In the genomic region with DNA sequence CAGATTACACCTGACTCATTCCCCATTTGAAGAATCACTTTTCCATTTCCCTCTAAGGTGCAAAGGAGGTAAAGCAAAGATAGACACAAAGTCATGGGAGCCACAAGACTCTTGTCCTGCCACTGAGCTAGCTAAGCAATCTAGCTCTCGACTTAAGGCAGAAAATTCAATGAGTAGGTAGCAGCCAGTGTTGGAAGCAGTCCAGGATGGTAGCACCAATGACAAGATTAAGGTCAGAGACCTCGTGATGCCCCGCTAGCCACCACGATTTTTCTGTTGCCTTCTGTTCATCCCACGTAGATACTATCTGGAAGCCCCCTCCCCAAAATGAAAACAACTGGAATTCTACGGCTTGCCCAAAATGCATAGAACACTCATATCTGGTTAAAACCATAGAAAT, we compare ENCODE assay signal across 1 cellular context.
TF ChIP-seq lines count a peak whose summit lies in the region.

No MANE protein-coding gene starts in this region.

TF ChIP-seq in H1, 55 proteins besides CTCF, POLR2A, EP300 and RAD21:
- TF ChIP-seq SIRT6 (IDR thresholded peaks at IDR 0.05; ENCODE audit: low read length) (no peak), POU5F1 (IDR thresholded peaks at IDR 0.05; ENCODE audit: low read depth, low read length) (no peak), FOSL1 (IDR thresholded peaks at IDR 0.05; ENCODE audit: insufficient read depth, low read depth, low read length) (no peak), KDM1A (IDR thresholded peaks at IDR 0.05; ENCODE audit: borderline replicate concordance, low read length) (no peak), TBP (IDR thresholded peaks at IDR 0.05; ENCODE audit: low read depth, low read length) (no peak)
- TF ChIP-seq, protein P1, sequence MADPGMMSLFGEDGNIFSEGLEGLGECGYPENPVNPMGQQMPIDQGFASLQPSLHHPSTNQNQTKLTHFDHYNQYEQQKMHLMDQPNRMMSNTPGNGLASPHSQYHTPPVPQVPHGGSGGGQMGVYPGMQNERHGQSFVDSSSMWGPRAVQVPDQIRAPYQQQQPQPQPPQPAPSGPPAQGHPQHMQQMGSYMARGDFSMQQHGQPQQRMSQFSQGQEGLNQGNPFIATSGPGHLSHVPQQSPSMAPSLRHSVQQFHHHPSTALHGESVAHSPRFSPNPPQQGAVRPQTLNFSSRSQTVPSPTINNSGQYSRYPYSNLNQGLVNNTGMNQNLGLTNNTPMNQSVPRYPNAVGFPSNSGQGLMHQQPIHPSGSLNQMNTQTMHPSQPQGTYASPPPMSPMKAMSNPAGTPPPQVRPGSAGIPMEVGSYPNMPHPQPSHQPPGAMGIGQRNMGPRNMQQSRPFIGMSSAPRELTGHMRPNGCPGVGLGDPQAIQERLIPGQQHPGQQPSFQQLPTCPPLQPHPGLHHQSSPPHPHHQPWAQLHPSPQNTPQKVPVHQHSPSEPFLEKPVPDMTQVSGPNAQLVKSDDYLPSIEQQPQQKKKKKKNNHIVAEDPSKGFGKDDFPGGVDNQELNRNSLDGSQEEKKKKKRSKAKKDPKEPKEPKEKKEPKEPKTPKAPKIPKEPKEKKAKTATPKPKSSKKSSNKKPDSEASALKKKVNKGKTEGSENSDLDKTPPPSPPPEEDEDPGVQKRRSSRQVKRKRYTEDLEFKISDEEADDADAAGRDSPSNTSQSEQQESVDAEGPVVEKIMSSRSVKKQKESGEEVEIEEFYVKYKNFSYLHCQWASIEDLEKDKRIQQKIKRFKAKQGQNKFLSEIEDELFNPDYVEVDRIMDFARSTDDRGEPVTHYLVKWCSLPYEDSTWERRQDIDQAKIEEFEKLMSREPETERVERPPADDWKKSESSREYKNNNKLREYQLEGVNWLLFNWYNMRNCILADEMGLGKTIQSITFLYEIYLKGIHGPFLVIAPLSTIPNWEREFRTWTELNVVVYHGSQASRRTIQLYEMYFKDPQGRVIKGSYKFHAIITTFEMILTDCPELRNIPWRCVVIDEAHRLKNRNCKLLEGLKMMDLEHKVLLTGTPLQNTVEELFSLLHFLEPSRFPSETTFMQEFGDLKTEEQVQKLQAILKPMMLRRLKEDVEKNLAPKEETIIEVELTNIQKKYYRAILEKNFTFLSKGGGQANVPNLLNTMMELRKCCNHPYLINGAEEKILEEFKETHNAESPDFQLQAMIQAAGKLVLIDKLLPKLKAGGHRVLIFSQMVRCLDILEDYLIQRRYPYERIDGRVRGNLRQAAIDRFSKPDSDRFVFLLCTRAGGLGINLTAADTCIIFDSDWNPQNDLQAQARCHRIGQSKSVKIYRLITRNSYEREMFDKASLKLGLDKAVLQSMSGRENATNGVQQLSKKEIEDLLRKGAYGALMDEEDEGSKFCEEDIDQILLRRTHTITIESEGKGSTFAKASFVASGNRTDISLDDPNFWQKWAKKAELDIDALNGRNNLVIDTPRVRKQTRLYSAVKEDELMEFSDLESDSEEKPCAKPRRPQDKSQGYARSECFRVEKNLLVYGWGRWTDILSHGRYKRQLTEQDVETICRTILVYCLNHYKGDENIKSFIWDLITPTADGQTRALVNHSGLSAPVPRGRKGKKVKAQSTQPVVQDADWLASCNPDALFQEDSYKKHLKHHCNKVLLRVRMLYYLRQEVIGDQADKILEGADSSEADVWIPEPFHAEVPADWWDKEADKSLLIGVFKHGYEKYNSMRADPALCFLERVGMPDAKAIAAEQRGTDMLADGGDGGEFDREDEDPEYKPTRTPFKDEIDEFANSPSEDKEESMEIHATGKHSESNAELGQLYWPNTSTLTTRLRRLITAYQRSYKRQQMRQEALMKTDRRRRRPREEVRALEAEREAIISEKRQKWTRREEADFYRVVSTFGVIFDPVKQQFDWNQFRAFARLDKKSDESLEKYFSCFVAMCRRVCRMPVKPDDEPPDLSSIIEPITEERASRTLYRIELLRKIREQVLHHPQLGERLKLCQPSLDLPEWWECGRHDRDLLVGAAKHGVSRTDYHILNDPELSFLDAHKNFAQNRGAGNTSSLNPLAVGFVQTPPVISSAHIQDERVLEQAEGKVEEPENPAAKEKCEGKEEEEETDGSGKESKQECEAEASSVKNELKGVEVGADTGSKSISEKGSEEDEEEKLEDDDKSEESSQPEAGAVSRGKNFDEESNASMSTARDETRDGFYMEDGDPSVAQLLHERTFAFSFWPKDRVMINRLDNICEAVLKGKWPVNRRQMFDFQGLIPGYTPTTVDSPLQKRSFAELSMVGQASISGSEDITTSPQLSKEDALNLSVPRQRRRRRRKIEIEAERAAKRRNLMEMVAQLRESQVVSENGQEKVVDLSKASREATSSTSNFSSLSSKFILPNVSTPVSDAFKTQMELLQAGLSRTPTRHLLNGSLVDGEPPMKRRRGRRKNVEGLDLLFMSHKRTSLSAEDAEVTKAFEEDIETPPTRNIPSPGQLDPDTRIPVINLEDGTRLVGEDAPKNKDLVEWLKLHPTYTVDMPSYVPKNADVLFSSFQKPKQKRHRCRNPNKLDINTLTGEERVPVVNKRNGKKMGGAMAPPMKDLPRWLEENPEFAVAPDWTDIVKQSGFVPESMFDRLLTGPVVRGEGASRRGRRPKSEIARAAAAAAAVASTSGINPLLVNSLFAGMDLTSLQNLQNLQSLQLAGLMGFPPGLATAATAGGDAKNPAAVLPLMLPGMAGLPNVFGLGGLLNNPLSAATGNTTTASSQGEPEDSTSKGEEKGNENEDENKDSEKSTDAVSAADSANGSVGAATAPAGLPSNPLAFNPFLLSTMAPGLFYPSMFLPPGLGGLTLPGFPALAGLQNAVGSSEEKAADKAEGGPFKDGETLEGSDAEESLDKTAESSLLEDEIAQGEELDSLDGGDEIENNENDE (IDR thresholded peaks at IDR 0.05; ENCODE audit: insufficient replicate concordance, low read length): no peak
- TF ChIP-seq, protein P2, sequence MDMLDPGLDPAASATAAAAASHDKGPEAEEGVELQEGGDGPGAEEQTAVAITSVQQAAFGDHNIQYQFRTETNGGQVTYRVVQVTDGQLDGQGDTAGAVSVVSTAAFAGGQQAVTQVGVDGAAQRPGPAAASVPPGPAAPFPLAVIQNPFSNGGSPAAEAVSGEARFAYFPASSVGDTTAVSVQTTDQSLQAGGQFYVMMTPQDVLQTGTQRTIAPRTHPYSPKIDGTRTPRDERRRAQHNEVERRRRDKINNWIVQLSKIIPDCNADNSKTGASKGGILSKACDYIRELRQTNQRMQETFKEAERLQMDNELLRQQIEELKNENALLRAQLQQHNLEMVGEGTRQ (IDR thresholded peaks at IDR 0.05; ENCODE audit: low read length): no peak
